ENCODE assay signal across 6 cellular contexts in genomic region chr19:57812975-57813820, GRCh38. TPM values are rescaled to one million over a fixed set of nuclear protein-coding genes. Genes with fewer than 3 reads are reported as not detected.
DNase-seq lines count a peak whose midpoint lies in the region; ATAC-seq and TF ChIP-seq lines count a peak whose summit lies in the region.
"Not testable (repeated sequence)": the region's sequence is repeated elsewhere in the genome, so short reads cannot be mapped to it uniquely, and the experiment has no call there.

No MANE protein-coding gene starts in this region.

- H3K27me3 Mint-ChIP-seq in CD4-positive, alpha-beta memory T cell; activated T-cell treated with anti-CD3 and anti-CD28 coated beads, Interleukin-2, amount 50 U/mL, for 4 hours (ENCODE audit: low read depth); effector memory CD8-positive, alpha-beta T cell; mesothelial cell of epicardium (ENCODE audit: low read depth); stimulated activated memory B cell treated with anti-CD40 and anti-IgM and Interleukin-4, amounts not matched to agents 10 μg/mL and 1 μg/mL and 100 μg/mL, for 72 hours: not testable (repeated sequence)

- not testable (repeated sequence) for DNase-seq in CD4-positive, alpha-beta memory T cell; NT2/D1 (ENCODE audit: low read depth, low spot score); activated T-cell treated with anti-CD3 and anti-CD28 coated beads, Interleukin-2, amount 50 U/mL, for 4 hours; effector memory CD8-positive, alpha-beta T cell; mesothelial cell of epicardium (ENCODE audit: low spot score in 2 of 2, unreplicated experiment in 2 of 2)

- not testable (repeated sequence) for H3K27me3 ChIP-seq in CD4-positive, alpha-beta memory T cell (ENCODE audit: insufficient read depth, low read length); NT2/D1 (ENCODE audit: insufficient read depth, insufficient read length)

- not testable (repeated sequence) for H3K36me3 ChIP-seq in CD4-positive, alpha-beta memory T cell (ENCODE audit: insufficient read depth, low read length)
- H3K36me3 ChIP-seq in NT2/D1 (ENCODE audit: insufficient read depth, insufficient read length, low read length) = peaks cover 33% of the 10 kb centered on the region

- CTCF ChIA-PET in CD4-positive, alpha-beta memory T cell (lab: Charles Lee; ENCODE audit: partially characterized antibody) = not testable (repeated sequence)

- not testable (repeated sequence) for H3K9me3 Mint-ChIP-seq in CD4-positive, alpha-beta memory T cell; activated T-cell treated with anti-CD3 and anti-CD28 coated beads, Interleukin-2, amount 50 U/mL, for 4 hours; effector memory CD8-positive, alpha-beta T cell; mesothelial cell of epicardium; stimulated activated memory B cell treated with anti-CD40 and anti-IgM and Interleukin-4, amounts not matched to agents 10 μg/mL and 1 μg/mL and 100 μg/mL, for 72 hours

- H3K36me3 Mint-ChIP-seq in CD4-positive, alpha-beta memory T cell = peaks cover 19 to 39% of the 10 kb centered on the region in 2 donors
- H3K36me3 Mint-ChIP-seq in activated T-cell treated with anti-CD3 and anti-CD28 coated beads, Interleukin-2, amount 50 U/mL, for 4 hours (ENCODE audit: insufficient read depth) = peaks cover 16% of the 10 kb centered on the region
- peaks cover 25% of the 10 kb centered on the region for H3K36me3 Mint-ChIP-seq in effector memory CD8-positive, alpha-beta T cell (ENCODE audit: insufficient read depth)
- H3K36me3 Mint-ChIP-seq in mesothelial cell of epicardium = peaks cover 14% of the 10 kb centered on the region
- H3K36me3 Mint-ChIP-seq in stimulated activated memory B cell treated with anti-CD40 and anti-IgM and Interleukin-4, amounts not matched to agents 10 μg/mL and 1 μg/mL and 100 μg/mL, for 72 hours = peaks cover 38% of the 10 kb centered on the region

- not testable (repeated sequence) for H3K27ac ChIP-seq in CD4-positive, alpha-beta memory T cell (ENCODE audit: low read depth, low read length)

- intact Hi-C loops in CD4-positive, alpha-beta memory T cell (cut with micrococcal nuclease) = not testable (repeated sequence)

- peak overlapping the region; percentile 60 to 81 (median 77) for H3K4me3 Mint-ChIP-seq in CD4-positive, alpha-beta memory T cell
- peak overlapping the region; percentile 96 for H3K4me3 Mint-ChIP-seq in activated T-cell treated with anti-CD3 and anti-CD28 coated beads, Interleukin-2, amount 50 U/mL, for 4 hours
- H3K4me3 Mint-ChIP-seq in effector memory CD8-positive, alpha-beta T cell = peak overlapping the region; percentile 22 to 39
- peak overlapping the region; percentile 95 for H3K4me3 Mint-ChIP-seq in mesothelial cell of epicardium
- peak overlapping the region; percentile 98 for H3K4me3 Mint-ChIP-seq in stimulated activated memory B cell treated with anti-CD40 and anti-IgM and Interleukin-4, amounts not matched to agents 10 μg/mL and 1 μg/mL and 100 μg/mL, for 72 hours

- ATAC-seq in activated T-cell treated with anti-CD3 and anti-CD28 coated beads, Interleukin-2, amount 50 U/mL, for 4 hours; effector memory CD8-positive, alpha-beta T cell (replicated peaks); stimulated activated memory B cell treated with anti-CD40 and anti-IgM and Interleukin-4, amounts not matched to agents 10 μg/mL and 1 μg/mL and 100 μg/mL, for 72 hours: not testable (repeated sequence)

- peak overlapping the region; percentile 68 to 95 (median 76) for H3K27ac Mint-ChIP-seq in CD4-positive, alpha-beta memory T cell
- peak overlapping the region; percentile 56 to 89 for H3K27ac Mint-ChIP-seq in effector memory CD8-positive, alpha-beta T cell
- H3K27ac Mint-ChIP-seq in mesothelial cell of epicardium = peak overlapping the region; percentile 93
- not testable (repeated sequence) for H3K27ac Mint-ChIP-seq in stimulated activated memory B cell treated with anti-CD40 and anti-IgM and Interleukin-4, amounts not matched to agents 10 μg/mL and 1 μg/mL and 100 μg/mL, for 72 hours

- POLR2A ChIA-PET in CD4-positive, alpha-beta memory T cell (lab: Charles Lee; ENCODE audit: partially characterized antibody) = interaction anchor here (0.6 to 1.4 kb wide), 2 partner anchors 36 to 66 kb away, joined by 3 to 4 read pairs; partner anchors contain the start of genes ZNF587 and ZNF776

- peaks cover 28 to 56% (median 41%) of the 10 kb centered on the region in 4 donors for H3K4me1 Mint-ChIP-seq in CD4-positive, alpha-beta memory T cell
- H3K4me1 Mint-ChIP-seq in activated T-cell treated with anti-CD3 and anti-CD28 coated beads, Interleukin-2, amount 50 U/mL, for 4 hours (ENCODE audit: low read depth) = peaks cover 44% of the 10 kb centered on the region
- peaks cover 29 to 32% of the 10 kb centered on the region in 2 donors for H3K4me1 Mint-ChIP-seq in effector memory CD8-positive, alpha-beta T cell (ENCODE audit: low read depth in 2 of 2)
- peaks cover 59% of the 10 kb centered on the region for H3K4me1 Mint-ChIP-seq in mesothelial cell of epicardium
- peaks cover 50% of the 10 kb centered on the region for H3K4me1 Mint-ChIP-seq in stimulated activated memory B cell treated with anti-CD40 and anti-IgM and Interleukin-4, amounts not matched to agents 10 μg/mL and 1 μg/mL and 100 μg/mL, for 72 hours

- peaks cover 24% of the 10 kb centered on the region for H3K4me1 ChIP-seq in CD4-positive, alpha-beta memory T cell (ENCODE audit: insufficient read depth, low read length)
- not testable (repeated sequence) for H3K4me1 ChIP-seq in NT2/D1 (ENCODE audit: insufficient read depth, insufficient read length)

- not testable (repeated sequence) for TF ChIP-seq CTCF in mesothelial cell of epicardium (IDR thresholded peaks at IDR 0.05; ENCODE audit: unreplicated experiment)

- H3K4me3 ChIP-seq in CD4-positive, alpha-beta memory T cell (ENCODE audit: low read length in 2 of 2); NT2/D1 (ENCODE audit: insufficient read length, low read depth): not testable (repeated sequence)

- peak overlapping the region; percentile 50 for H3K9ac ChIP-seq in NT2/D1 (ENCODE audit: insufficient read length, low read depth)

- not testable (repeated sequence) for H3K9me3 ChIP-seq in CD4-positive, alpha-beta memory T cell (ENCODE audit: control insufficient read depth in 1 of 2, low read length in 2 of 2); NT2/D1 (ENCODE audit: insufficient read depth, low read length)

RNA-seq across cellular contexts. Expression of gene ZNF552, which starts 1.5 kb away (rescaled TPM):
- total RNA-seq in CD4-positive, alpha-beta memory T cell = 10 to 100 TPM; 17.9 to 21.0 TPM
- polyA plus RNA-seq in CD4-positive, alpha-beta memory T cell = 1 to 10 TPM; 5.5 to 9.3 TPM
- total RNA-seq in activated T-cell treated with anti-CD3 and anti-CD28 coated beads, Interleukin-2, amount 50 U/mL, for 4 hours = 1 to 10 TPM; 6.4 to 7.9 (median 6.6) TPM
- 15.5 to 19.2 TPM (median 16.8 TPM) in 3 replicates for total RNA-seq in mesothelial cell of epicardium

RNA-seq across cellular contexts. Expression of gene ZNF587B, which starts 16.9 kb away (rescaled TPM):
- 10 to 100 TPM; 28.4 to 29.0 TPM for total RNA-seq in CD4-positive, alpha-beta memory T cell
- polyA plus RNA-seq in CD4-positive, alpha-beta memory T cell = 1 to 10 TPM in 1 of 2 donors, under 1 TPM in 1; 0.27 to 2.2 TPM
- total RNA-seq in activated T-cell treated with anti-CD3 and anti-CD28 coated beads, Interleukin-2, amount 50 U/mL, for 4 hours = 10 to 100 TPM; 22.6 to 29.1 (median 27.9) TPM
- total RNA-seq in mesothelial cell of epicardium = 28.2 to 32.0 TPM (median 29.8 TPM) in 3 replicates

RNA-seq across cellular contexts. Expression of gene ZNF587, which starts 36.5 kb away (rescaled TPM):
- total RNA-seq in CD4-positive, alpha-beta memory T cell = 10 to 100 TPM; 58.5 to 62.8 TPM
- 1 to 10 TPM; 2.7 to 7.8 TPM for polyA plus RNA-seq in CD4-positive, alpha-beta memory T cell
- total RNA-seq in activated T-cell treated with anti-CD3 and anti-CD28 coated beads, Interleukin-2, amount 50 U/mL, for 4 hours = 10 to 100 TPM; 17.9 to 22.1 (median 20.8) TPM
- 72.9 to 77.4 TPM (median 75.9 TPM) in 3 replicates for total RNA-seq in mesothelial cell of epicardium

RNA-seq across cellular contexts. Expression of gene ZNF586, which starts 43.7 kb away (rescaled TPM):
- total RNA-seq in CD4-positive, alpha-beta memory T cell = 10 to 100 TPM; 46.4 to 51.7 TPM
- 10 to 100 TPM; 15.0 to 23.8 TPM for polyA plus RNA-seq in CD4-positive, alpha-beta memory T cell
- 10 to 100 TPM; 14.7 to 17.6 (median 15.5) TPM for total RNA-seq in activated T-cell treated with anti-CD3 and anti-CD28 coated beads, Interleukin-2, amount 50 U/mL, for 4 hours
- 29.7 to 33.7 TPM (median 31.3 TPM) in 3 replicates for total RNA-seq in mesothelial cell of epicardium

Comparison
In these comparisons a context has a peak if more than half of its experiments do, and no peak if none do; other contexts are left out.
1. H3K4me3 Mint-ChIP-seq: peak in every context shown above with its lines; median percentile 98 in stimulated activated memory B cell treated with anti-CD40 and anti-IgM and Interleukin-4, amounts not matched to agents 10 μg/mL and 1 μg/mL and 100 μg/mL, for 72 hours; 96 in activated T-cell treated with anti-CD3 and anti-CD28 coated beads, Interleukin-2, amount 50 U/mL, for 4 hours; 95 in mesothelial cell of epicardium; 77 in CD4-positive, alpha-beta memory T cell; 30 in effector memory CD8-positive, alpha-beta T cell.